Comparison of ENCODE assay signal across 11 cellular contexts in genomic region chr1:37764888-37765441, GRCh38. TPM values are rescaled to one million over a fixed set of nuclear protein-coding genes. Genes with fewer than 3 reads are reported as not detected.
A peak's percentile ranks its signal among the peaks of the same experiment; 100 is the strongest.
DNase-seq lines count a peak whose midpoint lies in the region; ATAC-seq and TF ChIP-seq lines count a peak whose summit lies in the region.
"Had no signal": no experiment of that assay in that cellular context is flagged by ENCODE, and none has a peak within 500 bp of the region (broad histone marks: within the 10 kb centered on the region; RNA-seq: fewer than 3 reads in every experiment).

Gene EPHA10 (minus strand): TSS chr1:37765120. CDS start chr1:37765066, 54 bp downstream.

- CTCF ChIA-PET in Calu3 (lab: Charles Lee), result interaction anchor here (1.2 to 1.6 kb wide), 2 partner anchors 43 to 73 kb away, joined by 3 to 15 read pairs; partner anchors contain the start of gene CDCA8

- H3K4me3 Mint-ChIP-seq in Calu3 (ENCODE audit: low read depth, unreplicated experiment), result peak within 1 kb of the TSS; percentile 58

- no TSS peak for BruUV-seq in Calu3 (replicated peaks; lab: Mats Ljungman, UMichigan)

- H3K9me2 ChIP-seq in SU-DHL-6 (replicated peaks; ENCODE audit: insufficient read depth, low read length), result no peaks in the 10 kb centered on the region

- H2AFZ ChIP-seq in SU-DHL-6 (ENCODE audit: low read depth, low read length, severe bottlenecking), result peak within 1 kb of the TSS; percentile 63

- H3K9me3 Mint-ChIP-seq in Calu3 (ENCODE audit: low read depth, unreplicated experiment), result no peaks in the 10 kb centered on the region

- H3K4me1 Mint-ChIP-seq in Calu3 (ENCODE audit: low read depth, unreplicated experiment), result no peaks in the 10 kb centered on the region

- peaks cover 81% of the 10 kb centered on the region for H3K27me3 Mint-ChIP-seq in Calu3 (ENCODE audit: unreplicated experiment)

- peak within 1 kb of the TSS; percentile 50 for H3K4me2 ChIP-seq in SU-DHL-6 (ENCODE audit: low read depth, low read length, poor library complexity, severe bottlenecking)

- H3K36me3 Mint-ChIP-seq in Calu3 (ENCODE audit: insufficient read depth, unreplicated experiment), result no peaks in the 10 kb centered on the region

- peak within 1 kb of the TSS; percentile 3; the same call in 1 of the 2 replicates for H3K9ac ChIP-seq in SU-DHL-6 (ENCODE audit: low read length)

- H3K36me3 ChIP-seq in SU-DHL-6 (ENCODE audit: low read length), result no peaks in the 10 kb centered on the region
- H3K36me3 ChIP-seq: lower lobe of right lung, MG63 had no signal

- no peaks in the 10 kb centered on the region for H3F3A ChIP-seq in SU-DHL-6 (ENCODE audit: insufficient read depth)

- DNase-seq in Calu3 (no peak), NCI-H1436 (lab: John Stamatoyannopoulos, UW) (peak; percentile 80), left colon (no peak)
- DNase-seq in activated CD4-positive, alpha-beta T cell treated with anti-CD3 and anti-CD28 coated beads for 4 hours, result no peak
- DNase-seq: activated CD4-positive, alpha-beta T cell treated with anti-CD3 and anti-CD28 coated beads for 1 hour; lower lobe of right lung had no signal

- H3K27ac ChIP-seq in SU-DHL-6 (ENCODE audit: low read depth, low read length), result no peak within 1 kb of the TSS
- H3K27ac ChIP-seq: lower lobe of right lung had no signal

- TF ChIP-seq CTCF in Calu3 (IDR thresholded peaks at IDR 0.05; ENCODE audit: unreplicated experiment) (no peak), SU-DHL-6 (IDR thresholded peaks at IDR 0.05; ENCODE audit: insufficient read depth, low read length, poor library complexity, severe bottlenecking) (no peak)

- no peak within 1 kb of the TSS for H3K4me3 ChIP-seq in SU-DHL-6 (ENCODE audit: insufficient read depth, low read length, poor library complexity, severe bottlenecking)
- H3K4me3 ChIP-seq: lower lobe of right lung, MG63 had no signal

- intact Hi-C loops in Calu3 (cut with micrococcal nuclease; ENCODE audit: unreplicated experiment), result no loop called here
- intact Hi-C loops in left colon (cut with DNase I, micrococcal nuclease), result no loop called here

- H3K79me2 ChIP-seq in SU-DHL-6 (ENCODE audit: insufficient read depth, low read length), result no peaks in the 10 kb centered on the region

- no peaks in the 10 kb centered on the region for H4K20me1 ChIP-seq in SU-DHL-6 (ENCODE audit: low read depth, low read length)

- no peak within 1 kb of the TSS for H3K27ac Mint-ChIP-seq in Calu3 (ENCODE audit: unreplicated experiment)

- no peaks in the 10 kb centered on the region; the same call in 1 of the 2 replicates for H3K27me3 ChIP-seq in SU-DHL-6 (ENCODE audit: low read length)

- no peaks in the 10 kb centered on the region for H3K9me3 ChIP-seq in SU-DHL-6 (ENCODE audit: insufficient read depth, low read length)
- H3K9me3 ChIP-seq: lower lobe of right lung, MG63 had no signal

- ATAC-seq in left colon (peak; percentile 26), GM19351 (IDR thresholded peaks at IDR 0.05; ENCODE audit: unreplicated experiment) (no peak), HG03565 (IDR thresholded peaks at IDR 0.05; ENCODE audit: unreplicated experiment) (no peak), HG03432 (IDR thresholded peaks at IDR 0.05; ENCODE audit: unreplicated experiment) (no peak)

RNA-seq across cellular contexts. Expression of gene EPHA10, which starts in this region (rescaled TPM):
- 7.8 and 10.7 TPM in 2 replicates for total RNA-seq in Calu3 (2022)
- total RNA-seq in left colon, result 10 to 100 TPM; 49.2 to 62.5 TPM
